ENCODE assay signal across 17 cellular contexts in genomic region chr4:184351560-184352451, GRCh38.
"Had no signal": no experiment of that assay in that cellular context is flagged by ENCODE, and none has a peak within 500 bp of the region (broad histone marks: within the 10 kb centered on the region; RNA-seq: fewer than 3 reads in every experiment).

No MANE protein-coding gene starts in this region.

- H3K9me3 ChIP-seq: esophagus squamous epithelium, sigmoid colon, stomach, upper lobe of left lung had no signal

- ATAC-seq: natural killer cell; stimulated activated effector memory CD8-positive, alpha-beta T cell treated with anti-CD3 and anti-CD28 coated beads, Interleukin-12 subunit alpha, Interleukin-12 subunit beta, amount 100 ng/mL, for 72 hours had no signal

- H3K36me3 ChIP-seq: esophagus squamous epithelium, sigmoid colon, stomach, upper lobe of left lung, WERI-Rb-1 had no signal

- H3K27me3 ChIP-seq: esophagus squamous epithelium, sigmoid colon, stomach, upper lobe of left lung had no signal

- H3K9ac ChIP-seq: parathyroid adenoma had no signal

- DNase-seq: activated CD4-positive, alpha-beta T cell treated with anti-CD3 and anti-CD28 coated beads for 1 hour; activated CD8-positive, alpha-beta memory T cell treated with anti-CD3 and anti-CD28 coated beads for 24 hours; activated CD8-positive, alpha-beta memory T cell treated with anti-CD3 and anti-CD28 coated beads, Interleukin-2, amount 50 U/mL, for 48 hours; activated T-cell treated with anti-CD3 and anti-CD28 coated beads, Interleukin-2, amount 50 U/mL, for 48 hours; effector CD8-positive, alpha-beta T cell; esophagus squamous epithelium; immature natural killer cell; mesendoderm; natural killer cell; sigmoid colon; stimulated activated CD4-positive, alpha-beta T cell treated with anti-CD3 and anti-CD28 coated beads, Interleukin-4, amount 100 ng/mL, for 24 hours; stomach; T-helper 2 cell; upper lobe of left lung; WERI-Rb-1 had no signal

- H3K4me3 ChIP-seq: esophagus squamous epithelium, sigmoid colon, stomach, upper lobe of left lung had no signal

- H3K27ac ChIP-seq: esophagus squamous epithelium, parathyroid adenoma, sigmoid colon, stomach, upper lobe of left lung, WERI-Rb-1 had no signal
